Comparison of ENCODE assay signal across 1 cellular context in genomic region chr16:10806698-10807097, GRCh38.
TF ChIP-seq lines count a peak whose summit lies in the region.

No MANE protein-coding gene starts in this region.

TF ChIP-seq in GM12878, 131 proteins besides CTCF, POLR2A, EP300 and RAD21 (continued from another document and continues in another):
- TF ChIP-seq NR2C2 (IDR thresholded peaks at IDR 0.05; ENCODE audit: borderline replicate concordance, control insufficient read depth, insufficient read length, low read depth) (no peak), MTA3 (IDR thresholded peaks at IDR 0.05; ENCODE audit: borderline replicate concordance, low read length) (no peak; the same call in 1 of the 2 replicates), ATF7 (IDR thresholded peaks at IDR 0.05; ENCODE audit: low read depth) (no peak; the same call in 1 of the 2 replicates), EGR1 (IDR thresholded peaks at IDR 0.05; ENCODE audit: borderline replicate concordance in 1 of 2, low read depth in 2 of 2, low read length in 2 of 2) (no peak), IRF4 (IDR thresholded peaks at IDR 0.05; ENCODE audit: low read depth, low read length) (no peak), HDAC2 (IDR thresholded peaks at IDR 0.05) (no peak), TAF1 (IDR thresholded peaks at IDR 0.05; ENCODE audit: borderline replicate concordance, low read depth, low read length) (no peak), ZBED1 (IDR thresholded peaks at IDR 0.05; ENCODE audit: borderline replicate concordance) (no peak), RB1 (IDR thresholded peaks at IDR 0.05; ENCODE audit: borderline replicate concordance) (no peak), FOXK2 (IDR thresholded peaks at IDR 0.05) (no peak), ZNF592 (IDR thresholded peaks at IDR 0.05) (no peak), ZNF24 (IDR thresholded peaks at IDR 0.05) (no peak), MXI1 (IDR thresholded peaks at IDR 0.05; ENCODE audit: low read depth, low read length) (no peak), LARP7 (IDR thresholded peaks at IDR 0.05) (no peak), JUNB (IDR thresholded peaks at IDR 0.05) (peak; percentile 50; the same call in 1 of the 2 replicates), BHLHE40 (IDR thresholded peaks at IDR 0.05; ENCODE audit: borderline replicate concordance in 1 of 2, low read depth in 2 of 2, low read length in 1 of 2) (no peak), KLF5 (IDR thresholded peaks at IDR 0.05; ENCODE audit: partially characterized antibody) (no peak), CREB1 (IDR thresholded peaks at IDR 0.05; ENCODE audit: low read depth) (no peak), TCF7 (IDR thresholded peaks at IDR 0.05; ENCODE audit: borderline replicate concordance) (no peak), IKZF1 (conservative IDR thresholded peaks at IDR 0.05) (peak; percentile 17; the same call in 1 of the 2 replicates), E4F1 (IDR thresholded peaks at IDR 0.05; ENCODE audit: borderline replicate concordance, partially characterized antibody) (no peak), CEBPB (IDR thresholded peaks at IDR 0.05; ENCODE audit: borderline replicate concordance in 1 of 2, low read depth in 2 of 2, low read length in 2 of 2) (peak in 1 of 2 experiments; percentile 69; a peak in 2 of 4 replicates), ASH2L (IDR thresholded peaks at IDR 0.05; ENCODE audit: borderline replicate concordance, low read depth) (no peak), BCL11A (IDR thresholded peaks at IDR 0.05; ENCODE audit: low read depth, low read length) (no peak), NR2C1 (IDR thresholded peaks at IDR 0.05) (no peak), RUNX3 (IDR thresholded peaks at IDR 0.05; ENCODE audit: low read length) (peak; percentile 73), TARDBP (IDR thresholded peaks at IDR 0.05; ENCODE audit: borderline replicate concordance) (no peak), CREM (IDR thresholded peaks at IDR 0.05; ENCODE audit: low read depth) (no peak), BACH1 (IDR thresholded peaks at IDR 0.05; ENCODE audit: borderline replicate concordance) (no peak), NR2F1 (conservative IDR thresholded peaks at IDR 0.05) (no peak), HSF1 (IDR thresholded peaks at IDR 0.05; ENCODE audit: low read depth, low read length) (no peak), CHD1 (IDR thresholded peaks at IDR 0.05; ENCODE audit: low read depth, low read length) (no peak)
- TF ChIP-seq, protein P1, sequence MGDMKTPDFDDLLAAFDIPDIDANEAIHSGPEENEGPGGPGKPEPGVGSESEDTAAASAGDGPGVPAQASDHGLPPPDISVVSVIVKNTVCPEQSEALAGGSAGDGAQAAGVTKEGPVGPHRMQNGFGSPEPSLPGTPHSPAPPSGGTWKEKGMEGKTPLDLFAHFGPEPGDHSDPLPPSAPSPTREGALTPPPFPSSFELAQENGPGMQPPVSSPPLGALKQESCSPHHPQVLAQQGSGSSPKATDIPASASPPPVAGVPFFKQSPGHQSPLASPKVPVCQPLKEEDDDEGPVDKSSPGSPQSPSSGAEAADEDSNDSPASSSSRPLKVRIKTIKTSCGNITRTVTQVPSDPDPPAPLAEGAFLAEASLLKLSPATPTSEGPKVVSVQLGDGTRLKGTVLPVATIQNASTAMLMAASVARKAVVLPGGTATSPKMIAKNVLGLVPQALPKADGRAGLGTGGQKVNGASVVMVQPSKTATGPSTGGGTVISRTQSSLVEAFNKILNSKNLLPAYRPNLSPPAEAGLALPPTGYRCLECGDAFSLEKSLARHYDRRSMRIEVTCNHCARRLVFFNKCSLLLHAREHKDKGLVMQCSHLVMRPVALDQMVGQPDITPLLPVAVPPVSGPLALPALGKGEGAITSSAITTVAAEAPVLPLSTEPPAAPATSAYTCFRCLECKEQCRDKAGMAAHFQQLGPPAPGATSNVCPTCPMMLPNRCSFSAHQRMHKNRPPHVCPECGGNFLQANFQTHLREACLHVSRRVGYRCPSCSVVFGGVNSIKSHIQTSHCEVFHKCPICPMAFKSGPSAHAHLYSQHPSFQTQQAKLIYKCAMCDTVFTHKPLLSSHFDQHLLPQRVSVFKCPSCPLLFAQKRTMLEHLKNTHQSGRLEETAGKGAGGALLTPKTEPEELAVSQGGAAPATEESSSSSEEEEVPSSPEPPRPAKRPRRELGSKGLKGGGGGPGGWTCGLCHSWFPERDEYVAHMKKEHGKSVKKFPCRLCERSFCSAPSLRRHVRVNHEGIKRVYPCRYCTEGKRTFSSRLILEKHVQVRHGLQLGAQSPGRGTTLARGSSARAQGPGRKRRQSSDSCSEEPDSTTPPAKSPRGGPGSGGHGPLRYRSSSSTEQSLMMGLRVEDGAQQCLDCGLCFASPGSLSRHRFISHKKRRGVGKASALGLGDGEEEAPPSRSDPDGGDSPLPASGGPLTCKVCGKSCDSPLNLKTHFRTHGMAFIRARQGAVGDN (IDR thresholded peaks at IDR 0.05) = no peak
- TF ChIP-seq, protein P2, sequence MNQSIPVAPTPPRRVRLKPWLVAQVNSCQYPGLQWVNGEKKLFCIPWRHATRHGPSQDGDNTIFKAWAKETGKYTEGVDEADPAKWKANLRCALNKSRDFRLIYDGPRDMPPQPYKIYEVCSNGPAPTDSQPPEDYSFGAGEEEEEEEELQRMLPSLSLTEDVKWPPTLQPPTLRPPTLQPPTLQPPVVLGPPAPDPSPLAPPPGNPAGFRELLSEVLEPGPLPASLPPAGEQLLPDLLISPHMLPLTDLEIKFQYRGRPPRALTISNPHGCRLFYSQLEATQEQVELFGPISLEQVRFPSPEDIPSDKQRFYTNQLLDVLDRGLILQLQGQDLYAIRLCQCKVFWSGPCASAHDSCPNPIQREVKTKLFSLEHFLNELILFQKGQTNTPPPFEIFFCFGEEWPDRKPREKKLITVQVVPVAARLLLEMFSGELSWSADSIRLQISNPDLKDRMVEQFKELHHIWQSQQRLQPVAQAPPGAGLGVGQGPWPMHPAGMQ (IDR thresholded peaks at IDR 0.05; ENCODE audit: borderline replicate concordance) = no peak
- TF ChIP-seq, protein P3, sequence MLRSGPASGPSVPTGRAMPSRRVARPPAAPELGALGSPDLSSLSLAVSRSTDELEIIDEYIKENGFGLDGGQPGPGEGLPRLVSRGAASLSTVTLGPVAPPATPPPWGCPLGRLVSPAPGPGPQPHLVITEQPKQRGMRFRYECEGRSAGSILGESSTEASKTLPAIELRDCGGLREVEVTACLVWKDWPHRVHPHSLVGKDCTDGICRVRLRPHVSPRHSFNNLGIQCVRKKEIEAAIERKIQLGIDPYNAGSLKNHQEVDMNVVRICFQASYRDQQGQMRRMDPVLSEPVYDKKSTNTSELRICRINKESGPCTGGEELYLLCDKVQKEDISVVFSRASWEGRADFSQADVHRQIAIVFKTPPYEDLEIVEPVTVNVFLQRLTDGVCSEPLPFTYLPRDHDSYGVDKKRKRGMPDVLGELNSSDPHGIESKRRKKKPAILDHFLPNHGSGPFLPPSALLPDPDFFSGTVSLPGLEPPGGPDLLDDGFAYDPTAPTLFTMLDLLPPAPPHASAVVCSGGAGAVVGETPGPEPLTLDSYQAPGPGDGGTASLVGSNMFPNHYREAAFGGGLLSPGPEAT (IDR thresholded peaks at IDR 0.05; ENCODE audit: low read depth) = no peak
- TF ChIP-seq, protein P4, sequence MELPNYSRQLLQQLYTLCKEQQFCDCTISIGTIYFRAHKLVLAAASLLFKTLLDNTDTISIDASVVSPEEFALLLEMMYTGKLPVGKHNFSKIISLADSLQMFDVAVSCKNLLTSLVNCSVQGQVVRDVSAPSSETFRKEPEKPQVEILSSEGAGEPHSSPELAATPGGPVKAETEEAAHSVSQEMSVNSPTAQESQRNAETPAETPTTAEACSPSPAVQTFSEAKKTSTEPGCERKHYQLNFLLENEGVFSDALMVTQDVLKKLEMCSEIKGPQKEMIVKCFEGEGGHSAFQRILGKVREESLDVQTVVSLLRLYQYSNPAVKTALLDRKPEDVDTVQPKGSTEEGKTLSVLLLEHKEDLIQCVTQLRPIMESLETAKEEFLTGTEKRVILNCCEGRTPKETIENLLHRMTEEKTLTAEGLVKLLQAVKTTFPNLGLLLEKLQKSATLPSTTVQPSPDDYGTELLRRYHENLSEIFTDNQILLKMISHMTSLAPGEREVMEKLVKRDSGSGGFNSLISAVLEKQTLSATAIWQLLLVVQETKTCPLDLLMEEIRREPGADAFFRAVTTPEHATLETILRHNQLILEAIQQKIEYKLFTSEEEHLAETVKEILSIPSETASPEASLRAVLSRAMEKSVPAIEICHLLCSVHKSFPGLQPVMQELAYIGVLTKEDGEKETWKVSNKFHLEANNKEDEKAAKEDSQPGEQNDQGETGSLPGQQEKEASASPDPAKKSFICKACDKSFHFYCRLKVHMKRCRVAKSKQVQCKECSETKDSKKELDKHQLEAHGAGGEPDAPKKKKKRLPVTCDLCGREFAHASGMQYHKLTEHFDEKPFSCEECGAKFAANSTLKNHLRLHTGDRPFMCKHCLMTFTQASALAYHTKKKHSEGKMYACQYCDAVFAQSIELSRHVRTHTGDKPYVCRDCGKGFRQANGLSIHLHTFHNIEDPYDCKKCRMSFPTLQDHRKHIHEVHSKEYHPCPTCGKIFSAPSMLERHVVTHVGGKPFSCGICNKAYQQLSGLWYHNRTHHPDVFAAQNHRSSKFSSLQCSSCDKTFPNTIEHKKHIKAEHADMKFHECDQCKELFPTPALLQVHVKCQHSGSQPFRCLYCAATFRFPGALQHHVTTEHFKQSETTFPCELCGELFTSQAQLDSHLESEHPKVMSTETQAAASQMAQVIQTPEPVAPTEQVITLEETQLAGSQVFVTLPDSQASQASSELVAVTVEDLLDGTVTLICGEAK (IDR thresholded peaks at IDR 0.05; ENCODE audit: borderline replicate concordance) = no peak
